In genomic region chr1:34597877-34598514, GRCh38 we compare ENCODE assay signal across 8 cellular contexts.
A peak's percentile ranks its signal among the peaks of the same experiment; 100 is the strongest.
DNase-seq lines count a peak whose midpoint lies in the region; ATAC-seq lines count a peak whose summit lies in the region.

No MANE protein-coding gene starts in this region.

- in situ Hi-C loops in T47D (cut with HindIII; ENCODE audit: low pct_unique_long_range_greater_than_20kb, low sequenced_read_pairs) = no loop called here

- no peak for ATAC-seq in HG03378 (IDR thresholded peaks at IDR 0.05; ENCODE audit: unreplicated experiment)

- DNase-seq in SKM-1 treated with dmso at 0.1 percent for 144 hours (lab: John Stamatoyannopoulos, UW; ENCODE audit: unreplicated experiment) (peak; percentile 10), SKM-1 (lab: John Stamatoyannopoulos, UW; ENCODE audit: unreplicated experiment) (no peak), NCI-H1105 (lab: John Stamatoyannopoulos, UW) (peak; percentile 72), T follicular helper cell (ENCODE audit: low read depth) (peak; percentile 10), T47D (ENCODE audit: low read depth in 1 of 2, low spot score in 1 of 2) (peak; percentile 67), kidney glomerular epithelial cell (lab: John Stamatoyannopoulos, UW) (peak; percentile 40)
- peak; percentile 15 to 68 (median 16) for DNase-seq in stimulated activated CD4-positive, alpha-beta T cell treated with anti-CD3 and anti-CD28 coated beads, TNF-alpha, amount 100 ng/mL, for 24 hours (ENCODE audit: low read depth in 3 of 3)
